ENCODE assay signal across 8 cellular contexts in genomic region chr15:86231864-86232801, GRCh38.
DNase-seq lines count a peak whose midpoint lies in the region; ATAC-seq and TF ChIP-seq lines count a peak whose summit lies in the region.

No MANE protein-coding gene starts in this region.

- H3K36me3 ChIP-seq in KMS-11 (ENCODE audit: insufficient read depth): no peaks in the 10 kb centered on the region
- no peaks in the 10 kb centered on the region for H3K36me3 ChIP-seq in colonic mucosa
- no peaks in the 10 kb centered on the region for H3K36me3 ChIP-seq in uterus

- H3K27me3 Mint-ChIP-seq in T-helper 2 cell treated with Interferon-gamma antibody and Interleukin-4, amounts not matched to agents 5 μg/mL and 100 μg/mL, for 36 hours (ENCODE audit: low read depth): peaks cover 14% of the 10 kb centered on the region
- peaks cover 55% of the 10 kb centered on the region for H3K27me3 Mint-ChIP-seq in mesothelial cell of epicardium (ENCODE audit: low read depth)

- H3K27me3 ChIP-seq in KMS-11 (ENCODE audit: insufficient read depth, low read depth): no peaks in the 10 kb centered on the region
- H3K27me3 ChIP-seq in colonic mucosa: no peaks in the 10 kb centered on the region
- no peaks in the 10 kb centered on the region for H3K27me3 ChIP-seq in uterus

- H3K9ac ChIP-seq in KMS-11 (no peak overlapping the region), colonic mucosa (ENCODE audit: low read depth in 2 of 2, low read length in 2 of 2) (no peak overlapping the region)

- H3K4me3 Mint-ChIP-seq in T-helper 2 cell treated with Interferon-gamma antibody and Interleukin-4, amounts not matched to agents 5 μg/mL and 100 μg/mL, for 36 hours: no peak overlapping the region
- peak overlapping the region; percentile 58 for H3K4me3 Mint-ChIP-seq in mesothelial cell of epicardium

- peak; percentile 1 for DNase-seq in AML-193 (lab: John Stamatoyannopoulos, UW)
- peak; percentile 10 for DNase-seq in GM19238 (ENCODE audit: insufficient read length, low spot score)
- peak; percentile 15 for DNase-seq in T-helper 2 cell treated with Interferon-gamma antibody and Interleukin-4, amounts not matched to agents 5 μg/mL and 100 μg/mL, for 36 hours (ENCODE audit: low spot score)
- peak; percentile 31 for DNase-seq in colonic mucosa
- peak in 1 of 2 experiments; percentile 49 for DNase-seq in mesothelial cell of epicardium (ENCODE audit: low spot score in 2 of 2, unreplicated experiment in 2 of 2)
- peak in 1 of 2 donors; percentile 17 for DNase-seq in uterus

- H3K36me3 Mint-ChIP-seq in T-helper 2 cell treated with Interferon-gamma antibody and Interleukin-4, amounts not matched to agents 5 μg/mL and 100 μg/mL, for 36 hours (ENCODE audit: low read depth): no peaks in the 10 kb centered on the region
- no peaks in the 10 kb centered on the region for H3K36me3 Mint-ChIP-seq in mesothelial cell of epicardium

- no peaks in the 10 kb centered on the region for H3K9me3 Mint-ChIP-seq in T-helper 2 cell treated with Interferon-gamma antibody and Interleukin-4, amounts not matched to agents 5 μg/mL and 100 μg/mL, for 36 hours
- H3K9me3 Mint-ChIP-seq in mesothelial cell of epicardium: no peaks in the 10 kb centered on the region

- no peak overlapping the region for H3K27ac Mint-ChIP-seq in T-helper 2 cell treated with Interferon-gamma antibody and Interleukin-4, amounts not matched to agents 5 μg/mL and 100 μg/mL, for 36 hours
- no peak overlapping the region for H3K27ac Mint-ChIP-seq in mesothelial cell of epicardium

- ATAC-seq in HG02571 (IDR thresholded peaks at IDR 0.05; ENCODE audit: unreplicated experiment): no peak

- H2AFZ ChIP-seq in KMS-11 (ENCODE audit: low read depth): no peak overlapping the region

- H3K4me3 ChIP-seq in KMS-11 (IDR thresholded peaks at IDR 0.05; ENCODE audit: insufficient read depth, low read depth, low read length) (no peak overlapping the region), colonic mucosa (no peak overlapping the region), uterus (no peak overlapping the region)

- H3K27ac ChIP-seq in KMS-11 (no peak overlapping the region), colonic mucosa (no peak overlapping the region), uterus (no peak overlapping the region)

- intact Hi-C loops in colonic mucosa (cut with DNase I) (loop anchor here (10.0 kb wide), 2 partner anchors 367 to 513 kb away; no protein-coding TSS in a partner anchor), uterus (cut with DNase I; ENCODE audit: low total_unique reads) (no loop called here)

- H3K4me1 ChIP-seq in KMS-11 (ENCODE audit: low read depth, poor library complexity, severe bottlenecking) (no peaks in the 10 kb centered on the region), colonic mucosa (no peaks in the 10 kb centered on the region), uterus (no peaks in the 10 kb centered on the region)

- TF ChIP-seq POLR2A in uterus (IDR thresholded peaks at IDR 0.05): no peak

- no peaks in the 10 kb centered on the region for H3K9me3 ChIP-seq in colonic mucosa
- no peaks in the 10 kb centered on the region for H3K9me3 ChIP-seq in uterus

- no peaks in the 10 kb centered on the region for H3K79me2 ChIP-seq in KMS-11 (ENCODE audit: insufficient read depth, low read depth)

- no peaks in the 10 kb centered on the region for H4K20me1 ChIP-seq in KMS-11 (ENCODE audit: insufficient read depth)

- TF ChIP-seq CTCF in KMS-11 (conservative IDR thresholded peaks at IDR 0.05; ENCODE audit: low read depth, low read length) (peak; percentile 65), colonic mucosa (IDR thresholded peaks at IDR 0.05) (peak; percentile 58), mesothelial cell of epicardium (IDR thresholded peaks at IDR 0.05; ENCODE audit: unreplicated experiment) (peak; percentile 75), uterus (IDR thresholded peaks at IDR 0.05) (peak; percentile 30 to 54 (median 43))

- H3K4me1 Mint-ChIP-seq in T-helper 2 cell treated with Interferon-gamma antibody and Interleukin-4, amounts not matched to agents 5 μg/mL and 100 μg/mL, for 36 hours (ENCODE audit: low read depth): peaks cover 4% of the 10 kb centered on the region
- H3K4me1 Mint-ChIP-seq in mesothelial cell of epicardium: peaks cover 14% of the 10 kb centered on the region

- no peak overlapping the region for H3K4me2 ChIP-seq in KMS-11
